Comparison of ENCODE assay signal across 8 cellular contexts in genomic region chr11:104609297-104609696, GRCh38.
DNase-seq lines count a peak whose midpoint lies in the region; ATAC-seq and TF ChIP-seq lines count a peak whose summit lies in the region.

No MANE protein-coding gene starts in this region.

- H3K36me3 ChIP-seq in thyroid gland, result no peaks in the 10 kb centered on the region

- no peak overlapping the region for H3K4me3 ChIP-seq in AG04449 (ENCODE audit: low read depth, low read length)
- H3K4me3 ChIP-seq in epithelial cell of esophagus (ENCODE audit: low read length), result no peak overlapping the region
- no peak overlapping the region for H3K4me3 ChIP-seq in thyroid gland (replicated peaks in 1 of 3)

- H3K27ac Mint-ChIP-seq in activated CD4-positive, alpha-beta memory T cell treated with anti-CD3 and anti-CD28 coated beads for 36 hours, result no peak overlapping the region

- no peak overlapping the region for H3K4me3 Mint-ChIP-seq in activated CD4-positive, alpha-beta memory T cell treated with anti-CD3 and anti-CD28 coated beads for 36 hours

- intact Hi-C loops in activated CD4-positive, alpha-beta memory T cell treated with anti-CD3 and anti-CD28 coated beads for 36 hours (cut with micrococcal nuclease), result loop anchor here (1.0 to 2.0 kb wide), 2 partner anchors 96 to 391 kb away; no protein-coding TSS in a partner anchor
- intact Hi-C loops in thyroid gland (cut with DNase I), result no loop called here

- H3K4me1 Mint-ChIP-seq in activated CD4-positive, alpha-beta memory T cell treated with anti-CD3 and anti-CD28 coated beads for 36 hours (ENCODE audit: low read depth), result peaks cover 21% of the 10 kb centered on the region

- H3K27ac ChIP-seq in thyroid gland, result peak overlapping the region in 1 of 3 donors; percentile 56

- ATAC-seq in GM18502 (IDR thresholded peaks at IDR 0.05; ENCODE audit: poor library complexity, unreplicated experiment), result peak; percentile 96
- ATAC-seq in HG02884 (IDR thresholded peaks at IDR 0.05; ENCODE audit: unreplicated experiment), result peak; percentile 88

- H3K9me3 Mint-ChIP-seq in activated CD4-positive, alpha-beta memory T cell treated with anti-CD3 and anti-CD28 coated beads for 36 hours, result no peaks in the 10 kb centered on the region

- CTCF ChIA-PET in AG04449 (lab: Yijun Ruan, JAX), result interaction anchor here (0.6 to 2.9 kb wide), 7 partner anchors 9 to 1254 kb away, joined by 3 to 22 read pairs (median 4); no protein-coding TSS in a partner anchor
- CTCF ChIA-PET in activated CD4-positive, alpha-beta memory T cell treated with anti-CD3 and anti-CD28 coated beads for 36 hours (lab: Charles Lee), result interaction anchor here (0.8 to 1.8 kb wide), 6 partner anchors 17 to 391 kb away, joined by 3 to 5 read pairs (median 3); partner anchors contain the start of gene CASP4

- POLR2A ChIA-PET in AG04449 (lab: Yijun Ruan, JAX), result no interaction called here
- POLR2A ChIA-PET in activated CD4-positive, alpha-beta memory T cell treated with anti-CD3 and anti-CD28 coated beads for 36 hours (lab: Charles Lee), result no interaction called here

- DNase-seq in AG04449 (ENCODE audit: low read depth, low spot score) (no peak), NCI-H2081 treated with DMSO at 0.1 percent for 48 hours (lab: John Stamatoyannopoulos, UW) (peak; percentile 21), epithelial cell of esophagus (ENCODE audit: low read depth) (peak; percentile 64), myocyte (ENCODE audit: low read depth) (peak; percentile 58), thyroid gland (peak in 1 of 2 donors; percentile 2)
- peak; percentile 33 for DNase-seq in activated CD4-positive, alpha-beta memory T cell treated with anti-CD3 and anti-CD28 coated beads for 36 hours

- H3K9me3 ChIP-seq in thyroid gland, result no peaks in the 10 kb centered on the region

- no peaks in the 10 kb centered on the region for H3K27me3 ChIP-seq in thyroid gland

- H3K27me3 Mint-ChIP-seq in activated CD4-positive, alpha-beta memory T cell treated with anti-CD3 and anti-CD28 coated beads for 36 hours, result no peaks in the 10 kb centered on the region

- TF ChIP-seq POLR2A in thyroid gland (IDR thresholded peaks at IDR 0.05), result no peak

- no peaks in the 10 kb centered on the region for H3K36me3 Mint-ChIP-seq in activated CD4-positive, alpha-beta memory T cell treated with anti-CD3 and anti-CD28 coated beads for 36 hours

- TF ChIP-seq CTCF in AG04449 (IDR thresholded peaks at IDR 0.05; ENCODE audit: insufficient read depth, low read length, missing control alignments) (peak; percentile 79), epithelial cell of esophagus (IDR thresholded peaks at IDR 0.05; ENCODE audit: insufficient read depth, low read depth, low read length, missing control alignments) (peak; percentile 95), thyroid gland (IDR thresholded peaks at IDR 0.05) (peak in 4 of 6 experiments; percentile 22 to 61 (median 32))

- 19 to 38% methylated on average over 1 of the region's 1 CpG for WGBS in thyroid gland, 2 donors

- peaks cover 0 to 12% of the 10 kb centered on the region in 2 donors for H3K4me1 ChIP-seq in thyroid gland

Comparison
In these comparisons a context has a peak if more than half of its experiments do, and no peak if none do; other contexts are left out.
1. CTCF ChIP-seq: peak in every context shown above with its lines; median percentile 95 in epithelial cell of esophagus; 79 in AG04449; 32 in thyroid gland.